In the genomic region with DNA sequence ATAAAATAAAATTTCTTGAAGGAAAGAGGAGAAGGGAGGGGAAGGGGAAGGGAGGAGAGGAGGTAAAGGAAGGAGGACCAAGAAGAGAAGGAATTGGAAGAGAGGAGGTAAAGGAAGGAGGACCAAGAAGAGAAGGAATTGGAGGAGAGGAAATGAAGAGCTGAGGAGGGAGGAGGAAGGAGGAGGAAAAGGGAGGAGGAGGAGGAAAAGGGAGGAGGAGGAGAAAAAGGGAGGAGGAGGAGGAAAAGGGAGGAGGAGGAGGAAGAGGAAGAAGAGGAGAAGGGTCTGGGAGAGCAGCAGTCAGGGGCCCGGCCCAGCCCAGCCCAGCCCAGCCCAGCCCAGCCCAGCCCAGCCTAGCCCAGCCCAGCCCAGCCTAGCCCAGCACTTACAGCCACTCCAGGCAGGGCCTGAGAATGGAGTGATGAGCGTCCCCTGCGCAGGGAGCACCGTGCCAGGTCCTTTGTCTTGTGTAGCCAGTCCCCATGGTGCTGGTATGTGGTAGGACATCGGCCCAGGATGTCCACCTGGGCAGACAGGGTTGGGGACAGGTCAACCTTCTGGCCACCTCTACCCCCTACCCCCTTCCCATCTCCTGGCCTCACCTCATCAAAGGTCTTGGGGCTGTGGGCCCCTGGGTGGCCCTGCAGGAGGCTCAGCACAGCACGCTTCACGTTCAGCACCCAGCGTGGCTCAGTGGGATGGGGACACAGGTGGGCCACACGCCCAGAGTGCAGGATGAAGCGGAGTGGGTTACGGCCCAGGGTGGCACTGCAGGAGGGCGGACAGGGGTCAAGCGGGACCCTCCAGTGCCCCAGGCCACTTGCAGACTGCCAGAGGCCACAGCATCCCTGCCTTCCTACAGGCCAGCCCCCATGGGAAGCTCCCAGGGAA, we compare ENCODE assay signal across 2 cellular contexts.
A peak's percentile ranks its signal among the peaks of the same experiment; 100 is the strongest.
TF ChIP-seq lines count a peak whose summit lies in the region.

No MANE protein-coding gene starts in this region.

TF ChIP-seq in HCT116, 20 proteins besides CTCF, POLR2A, EP300 and RAD21:
- TF ChIP-seq YY1 (IDR thresholded peaks at IDR 0.05; ENCODE audit: extremely low read depth, insufficient replicate concordance, low read depth, low read length) (no peak), CBX3 (IDR thresholded peaks at IDR 0.05; ENCODE audit: low read depth) (no peak), EGR1 (IDR thresholded peaks at IDR 0.05; ENCODE audit: low read depth) (no peak), ZFX (IDR thresholded peaks at IDR 0.05) (no peak), SP1 (IDR thresholded peaks at IDR 0.05; ENCODE audit: low read depth) (no peak), ATF3 (IDR thresholded peaks at IDR 0.05) (no peak), EZH2 (IDR thresholded peaks at IDR 0.05) (no peak), JUND (IDR thresholded peaks at IDR 0.05) (no peak), EZH2phosphoT487 (IDR thresholded peaks at IDR 0.05; ENCODE audit: borderline replicate concordance) (no peak), ZNF274 (IDR thresholded peaks at IDR 0.05; ENCODE audit: low read depth, low read length) (no peak), TCF7L2 (IDR thresholded peaks at IDR 0.05; ENCODE audit: borderline replicate concordance, extremely low read depth, insufficient read depth, insufficient read length) (no peak), POLR2AphosphoS5 (IDR thresholded peaks at IDR 0.05; ENCODE audit: low read depth, low read length) (no peak), CEBPB (IDR thresholded peaks at IDR 0.05; ENCODE audit: low read depth) (no peak)
- TF ChIP-seq, protein P1, sequence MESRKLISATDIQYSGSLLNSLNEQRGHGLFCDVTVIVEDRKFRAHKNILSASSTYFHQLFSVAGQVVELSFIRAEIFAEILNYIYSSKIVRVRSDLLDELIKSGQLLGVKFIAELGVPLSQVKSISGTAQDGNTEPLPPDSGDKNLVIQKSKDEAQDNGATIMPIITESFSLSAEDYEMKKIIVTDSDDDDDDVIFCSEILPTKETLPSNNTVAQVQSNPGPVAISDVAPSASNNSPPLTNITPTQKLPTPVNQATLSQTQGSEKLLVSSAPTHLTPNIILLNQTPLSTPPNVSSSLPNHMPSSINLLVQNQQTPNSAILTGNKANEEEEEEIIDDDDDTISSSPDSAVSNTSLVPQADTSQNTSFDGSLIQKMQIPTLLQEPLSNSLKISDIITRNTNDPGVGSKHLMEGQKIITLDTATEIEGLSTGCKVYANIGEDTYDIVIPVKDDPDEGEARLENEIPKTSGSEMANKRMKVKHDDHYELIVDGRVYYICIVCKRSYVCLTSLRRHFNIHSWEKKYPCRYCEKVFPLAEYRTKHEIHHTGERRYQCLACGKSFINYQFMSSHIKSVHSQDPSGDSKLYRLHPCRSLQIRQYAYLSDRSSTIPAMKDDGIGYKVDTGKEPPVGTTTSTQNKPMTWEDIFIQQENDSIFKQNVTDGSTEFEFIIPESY (IDR thresholded peaks at IDR 0.05; ENCODE audit: extremely low read depth, insufficient replicate concordance, low read length), result no peak
- TF ChIP-seq, protein P2, sequence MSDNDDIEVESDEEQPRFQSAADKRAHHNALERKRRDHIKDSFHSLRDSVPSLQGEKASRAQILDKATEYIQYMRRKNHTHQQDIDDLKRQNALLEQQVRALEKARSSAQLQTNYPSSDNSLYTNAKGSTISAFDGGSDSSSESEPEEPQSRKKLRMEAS (IDR thresholded peaks at IDR 0.05), result no peak

TF ChIP-seq in K562, 482 proteins besides CTCF, POLR2A, EP300 and RAD21:
- TF ChIP-seq, protein P3, sequence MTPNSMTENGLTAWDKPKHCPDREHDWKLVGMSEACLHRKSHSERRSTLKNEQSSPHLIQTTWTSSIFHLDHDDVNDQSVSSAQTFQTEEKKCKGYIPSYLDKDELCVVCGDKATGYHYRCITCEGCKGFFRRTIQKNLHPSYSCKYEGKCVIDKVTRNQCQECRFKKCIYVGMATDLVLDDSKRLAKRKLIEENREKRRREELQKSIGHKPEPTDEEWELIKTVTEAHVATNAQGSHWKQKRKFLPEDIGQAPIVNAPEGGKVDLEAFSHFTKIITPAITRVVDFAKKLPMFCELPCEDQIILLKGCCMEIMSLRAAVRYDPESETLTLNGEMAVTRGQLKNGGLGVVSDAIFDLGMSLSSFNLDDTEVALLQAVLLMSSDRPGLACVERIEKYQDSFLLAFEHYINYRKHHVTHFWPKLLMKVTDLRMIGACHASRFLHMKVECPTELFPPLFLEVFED (CRISPR knock-in tag; conservative IDR thresholded peaks at IDR 0.05), result no peak
- TF ChIP-seq ZNF707 (CRISPR knock-in tag; conservative IDR thresholded peaks at IDR 0.05) (no peak), ZNF263 (CRISPR knock-in tag; IDR thresholded peaks at IDR 0.05; ENCODE audit: borderline replicate concordance) (peak; percentile 91)
- TF ChIP-seq, protein P4, sequence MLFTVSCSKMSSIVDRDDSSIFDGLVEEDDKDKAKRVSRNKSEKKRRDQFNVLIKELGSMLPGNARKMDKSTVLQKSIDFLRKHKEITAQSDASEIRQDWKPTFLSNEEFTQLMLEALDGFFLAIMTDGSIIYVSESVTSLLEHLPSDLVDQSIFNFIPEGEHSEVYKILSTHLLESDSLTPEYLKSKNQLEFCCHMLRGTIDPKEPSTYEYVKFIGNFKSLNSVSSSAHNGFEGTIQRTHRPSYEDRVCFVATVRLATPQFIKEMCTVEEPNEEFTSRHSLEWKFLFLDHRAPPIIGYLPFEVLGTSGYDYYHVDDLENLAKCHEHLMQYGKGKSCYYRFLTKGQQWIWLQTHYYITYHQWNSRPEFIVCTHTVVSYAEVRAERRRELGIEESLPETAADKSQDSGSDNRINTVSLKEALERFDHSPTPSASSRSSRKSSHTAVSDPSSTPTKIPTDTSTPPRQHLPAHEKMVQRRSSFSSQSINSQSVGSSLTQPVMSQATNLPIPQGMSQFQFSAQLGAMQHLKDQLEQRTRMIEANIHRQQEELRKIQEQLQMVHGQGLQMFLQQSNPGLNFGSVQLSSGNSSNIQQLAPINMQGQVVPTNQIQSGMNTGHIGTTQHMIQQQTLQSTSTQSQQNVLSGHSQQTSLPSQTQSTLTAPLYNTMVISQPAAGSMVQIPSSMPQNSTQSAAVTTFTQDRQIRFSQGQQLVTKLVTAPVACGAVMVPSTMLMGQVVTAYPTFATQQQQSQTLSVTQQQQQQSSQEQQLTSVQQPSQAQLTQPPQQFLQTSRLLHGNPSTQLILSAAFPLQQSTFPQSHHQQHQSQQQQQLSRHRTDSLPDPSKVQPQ (CRISPR knock-in tag; IDR thresholded peaks at IDR 0.05; ENCODE audit: borderline replicate concordance), result no peak
